8 cellular contexts compared by ENCODE assay signal in genomic region chr10:11242443-11243386, GRCh38.
A peak's percentile ranks its signal among the peaks of the same experiment; 100 is the strongest.
DNase-seq lines count a peak whose midpoint lies in the region; ATAC-seq and TF ChIP-seq lines count a peak whose summit lies in the region.

No MANE protein-coding gene starts in this region.

- peaks cover 5 to 26% (median 7%) of the 10 kb centered on the region in 5 donors for H3K36me3 Mint-ChIP-seq in naive thymus-derived CD4-positive, alpha-beta T cell

- peak; percentile 89 for DNase-seq in GM06990 (ENCODE audit: extremely low read depth, insufficient read length)
- peak; percentile 33 for DNase-seq in activated naive CD4-positive, alpha-beta T cell treated with anti-CD3 and anti-CD28 coated beads, Interleukin-2, amount 50 U/mL, for 16 hours
- no peak for DNase-seq in naive thymus-derived CD4-positive, alpha-beta T cell
- DNase-seq in COR-L47 (lab: John Stamatoyannopoulos, UW) = no peak
- DNase-seq in KG1 (lab: John Stamatoyannopoulos, UW) = no peak
- no peak for DNase-seq in SW 1271 (lab: John Stamatoyannopoulos, UW)

- H3K27me3 Mint-ChIP-seq in naive thymus-derived CD4-positive, alpha-beta T cell = no peaks in the 10 kb centered on the region

- H3K4me1 Mint-ChIP-seq in naive thymus-derived CD4-positive, alpha-beta T cell = peaks cover 34 to 63% (median 41%) of the 10 kb centered on the region in 7 donors

- H3K9me3 Mint-ChIP-seq in naive thymus-derived CD4-positive, alpha-beta T cell = no peaks in the 10 kb centered on the region

- H3K4me3 Mint-ChIP-seq in naive thymus-derived CD4-positive, alpha-beta T cell = peak overlapping the region in 9 of 10 donors; percentile 9 to 65 (median 45)

- CTCF ChIA-PET in naive thymus-derived CD4-positive, alpha-beta T cell (lab: Charles Lee) = interaction anchor here (0.5 to 2.5 kb wide), 2 partner anchors 16 to 484 kb away, joined by 3 to 9 read pairs; no protein-coding TSS in a partner anchor

- TF ChIP-seq CTCF in GM06990 (IDR thresholded peaks at IDR 0.05; ENCODE audit: insufficient read depth, low read length, poor library complexity, severe bottlenecking) = peak; percentile 32

- peak overlapping the region; percentile 45 for H3K27ac ChIP-seq in naive thymus-derived CD4-positive, alpha-beta T cell (ENCODE audit: low read depth, low read length)

- H3K27ac Mint-ChIP-seq in naive thymus-derived CD4-positive, alpha-beta T cell = peak overlapping the region in 6 of 9 donors; percentile 68 to 90 (median 86)

- peak overlapping the region; percentile 51 for H3K4me3 ChIP-seq in GM06990 (replicated peaks; ENCODE audit: low read depth, low read length)
- no peak overlapping the region for H3K4me3 ChIP-seq in naive thymus-derived CD4-positive, alpha-beta T cell (ENCODE audit: low read length)

- no peaks in the 10 kb centered on the region for H3K36me3 ChIP-seq in GM06990 (ENCODE audit: control insufficient read depth, insufficient read depth, low read length)
- H3K36me3 ChIP-seq in naive thymus-derived CD4-positive, alpha-beta T cell (ENCODE audit: control insufficient read depth in 2 of 3, insufficient read depth in 3 of 3, low read length in 3 of 3) = peaks cover 0 to 31% (median 3%) of the 10 kb centered on the region in 3 experiments

- intact Hi-C loops in naive thymus-derived CD4-positive, alpha-beta T cell (cut with micrococcal nuclease) = no loop called here

- H3K27me3 ChIP-seq in GM06990 (replicated peaks; ENCODE audit: control insufficient read depth, insufficient read depth, low read length) = no peaks in the 10 kb centered on the region
- no peaks in the 10 kb centered on the region for H3K27me3 ChIP-seq in naive thymus-derived CD4-positive, alpha-beta T cell (ENCODE audit: control insufficient read depth in 2 of 2, insufficient read depth in 2 of 2, low read length in 2 of 2)

- ATAC-seq in GM19328 (IDR thresholded peaks at IDR 0.05; ENCODE audit: unreplicated experiment) = peak; percentile 49
- ATAC-seq in HG03159 (IDR thresholded peaks at IDR 0.05; ENCODE audit: unreplicated experiment) = peak; percentile 52
- peak; percentile 52 for ATAC-seq in naive thymus-derived CD4-positive, alpha-beta T cell

- no peaks in the 10 kb centered on the region for H3K9me3 ChIP-seq in naive thymus-derived CD4-positive, alpha-beta T cell (ENCODE audit: control insufficient read depth in 2 of 3, low read length in 3 of 3)

- POLR2A ChIA-PET in naive thymus-derived CD4-positive, alpha-beta T cell (lab: Charles Lee) = interaction anchor here (0.8 to 2.1 kb wide), 6 partner anchors 10 to 131 kb away, joined by 3 to 6 read pairs (median 4); no protein-coding TSS in a partner anchor

- peaks cover 60 to 79% of the 10 kb centered on the region in 2 donors for H3K4me1 ChIP-seq in naive thymus-derived CD4-positive, alpha-beta T cell (ENCODE audit: control insufficient read depth in 2 of 2, insufficient read depth in 2 of 2, low read length in 2 of 2)

Comparison
In these comparisons a context has a peak if more than half of its experiments do, and no peak if none do; other contexts are left out.
1. DNase-seq: peak in GM06990 (single experiment) and activated naive CD4-positive, alpha-beta T cell treated with anti-CD3 and anti-CD28 coated beads, Interleukin-2, amount 50 U/mL, for 16 hours (single experiment); none in naive thymus-derived CD4-positive, alpha-beta T cell (0 of 9), COR-L47 (single experiment), KG1 (single experiment) and SW 1271 (0 of 2).
2. Peak in every context shown above with its lines, with median percentiles within 50 percentile points of each other: ATAC-seq.